2 cellular contexts compared by ENCODE assay signal in the genomic region with DNA sequence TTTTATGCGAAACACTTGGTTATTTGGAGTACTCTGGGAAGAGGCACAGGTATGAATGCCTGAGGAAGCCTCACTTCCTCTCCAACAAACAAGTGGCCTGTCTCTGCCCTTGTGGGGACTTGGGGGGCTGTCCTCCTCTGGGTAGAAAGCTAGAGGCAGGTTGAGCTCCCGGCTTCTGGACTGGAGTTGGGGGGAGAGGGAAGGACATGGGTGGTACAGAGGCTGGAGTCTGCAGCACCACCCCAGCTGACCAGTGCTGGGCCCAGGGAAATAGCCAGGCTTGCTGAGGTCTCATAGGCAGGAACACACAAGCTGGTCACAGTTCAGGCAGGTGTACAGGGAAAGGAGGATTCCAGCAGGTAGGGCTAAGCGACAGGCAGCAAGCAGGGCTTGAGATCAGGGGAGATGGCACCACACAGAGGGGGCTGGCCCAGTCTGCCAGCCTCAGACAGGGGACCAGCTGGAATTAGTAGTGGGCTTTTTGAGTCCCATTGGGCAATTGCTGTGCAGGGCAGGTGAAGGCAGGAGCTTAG.
TF ChIP-seq lines count a peak whose summit lies in the region.

No MANE protein-coding gene starts in this region.

TF ChIP-seq in SK-N-SH, 30 proteins besides CTCF, POLR2A, EP300 and RAD21 (continued from another document):
- TF ChIP-seq NFIC (IDR thresholded peaks at IDR 0.05; ENCODE audit: borderline replicate concordance) = no peak
- TF ChIP-seq SIN3A (IDR thresholded peaks at IDR 0.05; ENCODE audit: borderline replicate concordance, low read depth, low read length) = no peak
- TF ChIP-seq CHD2 (IDR thresholded peaks at IDR 0.05; ENCODE audit: low read length, partially characterized antibody) = no peak
- TF ChIP-seq POLR2AphosphoS5 (IDR thresholded peaks at IDR 0.05; ENCODE audit: low read depth, low read length) = no peak
- TF ChIP-seq FOSL2 (IDR thresholded peaks at IDR 0.05; ENCODE audit: borderline replicate concordance, low read depth) = no peak
- no peak for TF ChIP-seq JUND (IDR thresholded peaks at IDR 0.05)
- TF ChIP-seq, protein P1, sequence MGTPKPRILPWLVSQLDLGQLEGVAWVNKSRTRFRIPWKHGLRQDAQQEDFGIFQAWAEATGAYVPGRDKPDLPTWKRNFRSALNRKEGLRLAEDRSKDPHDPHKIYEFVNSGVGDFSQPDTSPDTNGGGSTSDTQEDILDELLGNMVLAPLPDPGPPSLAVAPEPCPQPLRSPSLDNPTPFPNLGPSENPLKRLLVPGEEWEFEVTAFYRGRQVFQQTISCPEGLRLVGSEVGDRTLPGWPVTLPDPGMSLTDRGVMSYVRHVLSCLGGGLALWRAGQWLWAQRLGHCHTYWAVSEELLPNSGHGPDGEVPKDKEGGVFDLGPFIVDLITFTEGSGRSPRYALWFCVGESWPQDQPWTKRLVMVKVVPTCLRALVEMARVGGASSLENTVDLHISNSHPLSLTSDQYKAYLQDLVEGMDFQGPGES (IDR thresholded peaks at IDR 0.05; ENCODE audit: low read depth, low read length) = no peak
- no peak for TF ChIP-seq NRF1 (IDR thresholded peaks at IDR 0.05; ENCODE audit: low read depth, low read length)
- TF ChIP-seq TAF1 (IDR thresholded peaks at IDR 0.05; ENCODE audit: borderline replicate concordance, low read depth, low read length) = no peak
- TF ChIP-seq, protein P2, sequence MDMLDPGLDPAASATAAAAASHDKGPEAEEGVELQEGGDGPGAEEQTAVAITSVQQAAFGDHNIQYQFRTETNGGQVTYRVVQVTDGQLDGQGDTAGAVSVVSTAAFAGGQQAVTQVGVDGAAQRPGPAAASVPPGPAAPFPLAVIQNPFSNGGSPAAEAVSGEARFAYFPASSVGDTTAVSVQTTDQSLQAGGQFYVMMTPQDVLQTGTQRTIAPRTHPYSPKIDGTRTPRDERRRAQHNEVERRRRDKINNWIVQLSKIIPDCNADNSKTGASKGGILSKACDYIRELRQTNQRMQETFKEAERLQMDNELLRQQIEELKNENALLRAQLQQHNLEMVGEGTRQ (IDR thresholded peaks at IDR 0.05; ENCODE audit: borderline replicate concordance, low read depth, low read length) = no peak

TF ChIP-seq in SK-N-SH treated with all-trans-retinoic acid at 6 μM for 48 hours, 23 proteins besides CTCF, POLR2A, EP300 and RAD21 (continued from another document):
- TF ChIP-seq ARNTL (CRISPR knock-in tag; IDR thresholded peaks at IDR 0.05; ENCODE audit: borderline replicate concordance, low read depth) (no peak), SNAI2 (CRISPR knock-in tag; IDR thresholded peaks at IDR 0.05) (no peak), RARB (CRISPR knock-in tag; IDR thresholded peaks at IDR 0.05) (no peak)
- TF ChIP-seq, protein P3, sequence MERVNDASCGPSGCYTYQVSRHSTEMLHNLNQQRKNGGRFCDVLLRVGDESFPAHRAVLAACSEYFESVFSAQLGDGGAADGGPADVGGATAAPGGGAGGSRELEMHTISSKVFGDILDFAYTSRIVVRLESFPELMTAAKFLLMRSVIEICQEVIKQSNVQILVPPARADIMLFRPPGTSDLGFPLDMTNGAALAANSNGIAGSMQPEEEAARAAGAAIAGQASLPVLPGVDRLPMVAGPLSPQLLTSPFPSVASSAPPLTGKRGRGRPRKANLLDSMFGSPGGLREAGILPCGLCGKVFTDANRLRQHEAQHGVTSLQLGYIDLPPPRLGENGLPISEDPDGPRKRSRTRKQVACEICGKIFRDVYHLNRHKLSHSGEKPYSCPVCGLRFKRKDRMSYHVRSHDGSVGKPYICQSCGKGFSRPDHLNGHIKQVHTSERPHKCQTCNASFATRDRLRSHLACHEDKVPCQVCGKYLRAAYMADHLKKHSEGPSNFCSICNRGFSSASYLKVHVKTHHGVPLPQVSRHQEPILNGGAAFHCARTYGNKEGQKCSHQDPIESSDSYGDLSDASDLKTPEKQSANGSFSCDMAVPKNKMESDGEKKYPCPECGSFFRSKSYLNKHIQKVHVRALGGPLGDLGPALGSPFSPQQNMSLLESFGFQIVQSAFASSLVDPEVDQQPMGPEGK (CRISPR knock-in tag; IDR thresholded peaks at IDR 0.05; ENCODE audit: borderline replicate concordance) = no peak
